ENCODE assay signal across 1 cellular context in the genomic region with DNA sequence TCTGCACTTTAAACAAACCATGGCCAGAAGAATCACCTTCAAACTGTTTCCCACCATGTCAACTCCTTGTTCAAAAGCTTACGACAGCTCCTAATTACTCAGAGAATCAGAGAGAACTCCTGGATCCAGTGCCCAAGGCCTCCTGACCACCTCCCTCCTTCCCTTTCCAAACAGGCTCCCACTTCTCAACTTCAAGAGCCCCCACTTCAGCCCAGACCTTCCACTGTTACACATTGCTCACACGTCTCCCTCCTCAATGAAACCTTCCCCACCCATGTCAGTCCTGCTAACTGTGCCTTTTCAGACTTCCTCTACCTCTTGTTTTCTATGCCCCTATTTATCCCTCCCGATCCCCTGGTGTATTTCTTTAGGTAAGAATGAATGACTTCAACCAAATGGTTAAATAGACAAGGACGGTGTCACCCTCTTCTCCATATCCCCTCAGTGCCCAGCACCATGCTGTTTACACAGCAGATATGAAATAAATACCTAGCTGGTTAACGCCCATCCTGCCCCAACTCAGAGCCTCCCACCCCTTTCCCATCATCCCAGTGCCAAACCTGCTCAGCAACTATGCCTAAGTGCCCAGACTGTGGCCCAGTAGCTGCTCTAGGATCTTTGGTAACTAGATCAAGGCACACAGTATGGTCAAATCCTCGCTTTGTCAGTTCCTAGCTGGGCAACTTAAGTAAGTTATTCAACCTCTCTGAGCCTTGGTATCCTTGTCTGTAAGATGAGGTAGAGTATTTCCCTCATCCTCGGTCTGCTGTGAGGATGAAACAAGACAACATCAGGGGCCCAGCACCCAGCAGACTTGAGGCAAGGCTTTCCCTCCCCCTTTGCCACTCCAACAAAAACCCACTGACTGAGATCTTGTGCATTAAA.
TF ChIP-seq lines count a peak whose summit lies in the region.

No MANE protein-coding gene starts in this region.

TF ChIP-seq in GM23338, 12 proteins besides CTCF, POLR2A, EP300 and RAD21 (continued from another document):
- TF ChIP-seq, protein P1, sequence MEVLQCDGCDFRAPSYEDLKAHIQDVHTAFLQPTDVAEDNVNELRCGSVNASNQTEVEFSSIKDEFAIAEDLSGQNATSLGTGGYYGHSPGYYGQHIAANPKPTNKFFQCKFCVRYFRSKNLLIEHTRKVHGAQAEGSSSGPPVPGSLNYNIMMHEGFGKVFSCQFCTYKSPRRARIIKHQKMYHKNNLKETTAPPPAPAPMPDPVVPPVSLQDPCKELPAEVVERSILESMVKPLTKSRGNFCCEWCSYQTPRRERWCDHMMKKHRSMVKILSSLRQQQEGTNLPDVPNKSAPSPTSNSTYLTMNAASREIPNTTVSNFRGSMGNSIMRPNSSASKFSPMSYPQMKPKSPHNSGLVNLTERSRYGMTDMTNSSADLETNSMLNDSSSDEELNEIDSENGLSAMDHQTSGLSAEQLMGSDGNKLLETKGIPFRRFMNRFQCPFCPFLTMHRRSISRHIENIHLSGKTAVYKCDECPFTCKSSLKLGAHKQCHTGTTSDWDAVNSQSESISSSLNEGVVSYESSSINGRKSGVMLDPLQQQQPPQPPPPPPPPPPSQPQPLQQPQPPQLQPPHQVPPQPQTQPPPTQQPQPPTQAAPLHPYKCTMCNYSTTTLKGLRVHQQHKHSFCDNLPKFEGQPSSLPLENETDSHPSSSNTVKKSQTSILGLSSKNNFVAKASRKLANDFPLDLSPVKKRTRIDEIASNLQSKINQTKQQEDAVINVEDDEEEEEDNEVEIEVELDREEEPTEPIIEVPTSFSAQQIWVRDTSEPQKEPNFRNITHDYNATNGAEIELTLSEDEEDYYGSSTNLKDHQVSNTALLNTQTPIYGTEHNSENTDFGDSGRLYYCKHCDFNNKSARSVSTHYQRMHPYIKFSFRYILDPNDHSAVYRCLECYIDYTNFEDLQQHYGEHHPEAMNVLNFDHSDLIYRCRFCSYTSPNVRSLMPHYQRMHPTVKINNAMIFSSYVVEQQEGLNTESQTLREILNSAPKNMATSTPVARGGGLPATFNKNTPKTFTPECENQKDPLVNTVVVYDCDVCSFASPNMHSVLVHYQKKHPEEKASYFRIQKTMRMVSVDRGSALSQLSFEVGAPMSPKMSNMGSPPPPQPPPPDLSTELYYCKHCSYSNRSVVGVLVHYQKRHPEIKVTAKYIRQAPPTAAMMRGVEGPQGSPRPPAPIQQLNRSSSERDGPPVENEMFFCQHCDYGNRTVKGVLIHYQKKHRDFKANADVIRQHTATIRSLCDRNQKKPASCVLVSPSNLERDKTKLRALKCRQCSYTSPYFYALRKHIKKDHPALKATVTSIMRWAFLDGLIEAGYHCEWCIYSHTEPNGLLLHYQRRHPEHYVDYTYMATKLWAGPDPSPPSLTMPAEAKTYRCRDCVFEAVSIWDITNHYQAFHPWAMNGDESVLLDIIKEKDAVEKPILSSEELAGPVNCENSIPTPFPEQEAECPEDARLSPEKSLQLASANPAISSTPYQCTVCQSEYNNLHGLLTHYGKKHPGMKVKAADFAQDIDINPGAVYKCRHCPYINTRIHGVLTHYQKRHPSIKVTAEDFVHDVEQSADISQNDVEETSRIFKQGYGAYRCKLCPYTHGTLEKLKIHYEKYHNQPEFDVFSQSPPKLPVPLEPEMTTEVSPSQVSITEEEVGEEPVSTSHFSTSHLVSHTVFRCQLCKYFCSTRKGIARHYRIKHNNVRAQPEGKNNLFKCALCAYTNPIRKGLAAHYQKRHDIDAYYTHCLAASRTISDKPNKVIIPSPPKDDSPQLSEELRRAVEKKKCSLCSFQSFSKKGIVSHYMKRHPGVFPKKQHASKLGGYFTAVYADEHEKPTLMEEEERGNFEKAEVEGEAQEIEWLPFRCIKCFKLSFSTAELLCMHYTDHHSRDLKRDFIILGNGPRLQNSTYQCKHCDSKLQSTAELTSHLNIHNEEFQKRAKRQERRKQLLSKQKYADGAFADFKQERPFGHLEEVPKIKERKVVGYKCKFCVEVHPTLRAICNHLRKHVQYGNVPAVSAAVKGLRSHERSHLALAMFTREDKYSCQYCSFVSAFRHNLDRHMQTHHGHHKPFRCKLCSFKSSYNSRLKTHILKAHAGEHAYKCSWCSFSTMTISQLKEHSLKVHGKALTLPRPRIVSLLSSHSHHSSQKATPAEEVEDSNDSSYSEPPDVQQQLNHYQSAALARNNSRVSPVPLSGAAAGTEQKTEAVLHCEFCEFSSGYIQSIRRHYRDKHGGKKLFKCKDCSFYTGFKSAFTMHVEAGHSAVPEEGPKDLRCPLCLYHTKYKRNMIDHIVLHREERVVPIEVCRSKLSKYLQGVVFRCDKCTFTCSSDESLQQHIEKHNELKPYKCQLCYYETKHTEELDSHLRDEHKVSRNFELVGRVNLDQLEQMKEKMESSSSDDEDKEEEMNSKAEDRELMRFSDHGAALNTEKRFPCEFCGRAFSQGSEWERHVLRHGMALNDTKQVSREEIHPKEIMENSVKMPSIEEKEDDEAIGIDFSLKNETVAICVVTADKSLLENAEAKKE (CRISPR knock-in tag; IDR thresholded peaks at IDR 0.05), result no peak
- no peak for TF ChIP-seq JUNB (IDR thresholded peaks at IDR 0.05; ENCODE audit: unreplicated experiment)
